Comparison of ENCODE assay signal across 1 cellular context in genomic region chr7:143287321-143287934, GRCh38.
A peak's percentile ranks its signal among the peaks of the same experiment; 100 is the strongest.
TF ChIP-seq lines count a peak whose summit lies in the region.

No MANE protein-coding gene starts in this region.

TF ChIP-seq in HepG2, 621 proteins besides CTCF, POLR2A, EP300 and RAD21 (continued from another document):
- TF ChIP-seq, protein P1, sequence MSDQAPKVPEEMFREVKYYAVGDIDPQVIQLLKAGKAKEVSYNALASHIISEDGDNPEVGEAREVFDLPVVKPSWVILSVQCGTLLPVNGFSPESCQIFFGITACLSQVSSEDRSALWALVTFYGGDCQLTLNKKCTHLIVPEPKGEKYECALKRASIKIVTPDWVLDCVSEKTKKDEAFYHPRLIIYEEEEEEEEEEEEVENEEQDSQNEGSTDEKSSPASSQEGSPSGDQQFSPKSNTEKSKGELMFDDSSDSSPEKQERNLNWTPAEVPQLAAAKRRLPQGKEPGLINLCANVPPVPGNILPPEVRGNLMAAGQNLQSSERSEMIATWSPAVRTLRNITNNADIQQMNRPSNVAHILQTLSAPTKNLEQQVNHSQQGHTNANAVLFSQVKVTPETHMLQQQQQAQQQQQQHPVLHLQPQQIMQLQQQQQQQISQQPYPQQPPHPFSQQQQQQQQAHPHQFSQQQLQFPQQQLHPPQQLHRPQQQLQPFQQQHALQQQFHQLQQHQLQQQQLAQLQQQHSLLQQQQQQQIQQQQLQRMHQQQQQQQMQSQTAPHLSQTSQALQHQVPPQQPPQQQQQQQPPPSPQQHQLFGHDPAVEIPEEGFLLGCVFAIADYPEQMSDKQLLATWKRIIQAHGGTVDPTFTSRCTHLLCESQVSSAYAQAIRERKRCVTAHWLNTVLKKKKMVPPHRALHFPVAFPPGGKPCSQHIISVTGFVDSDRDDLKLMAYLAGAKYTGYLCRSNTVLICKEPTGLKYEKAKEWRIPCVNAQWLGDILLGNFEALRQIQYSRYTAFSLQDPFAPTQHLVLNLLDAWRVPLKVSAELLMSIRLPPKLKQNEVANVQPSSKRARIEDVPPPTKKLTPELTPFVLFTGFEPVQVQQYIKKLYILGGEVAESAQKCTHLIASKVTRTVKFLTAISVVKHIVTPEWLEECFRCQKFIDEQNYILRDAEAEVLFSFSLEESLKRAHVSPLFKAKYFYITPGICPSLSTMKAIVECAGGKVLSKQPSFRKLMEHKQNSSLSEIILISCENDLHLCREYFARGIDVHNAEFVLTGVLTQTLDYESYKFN (CRISPR knock-in tag; conservative IDR thresholded peaks at IDR 0.05) = no peak
- TF ChIP-seq MEIS2 (CRISPR knock-in tag; IDR thresholded peaks at IDR 0.05) (0 out of 2 replicates have a peak, but pooled peaks have one; percentile 26), ZNF775 (CRISPR knock-in tag; IDR thresholded peaks at IDR 0.05; ENCODE audit: borderline replicate concordance) (no peak), KLF12 (CRISPR knock-in tag; IDR thresholded peaks at IDR 0.05; ENCODE audit: borderline replicate concordance) (0 out of 2 replicates have a peak, but pooled peaks have one; percentile 15), JUND (CRISPR knock-in tag; IDR thresholded peaks at IDR 0.05) (no peak), RBAK (CRISPR knock-in tag; IDR thresholded peaks at IDR 0.05) (no peak), ZBTB42 (CRISPR knock-in tag; IDR thresholded peaks at IDR 0.05) (no peak), SMAD1 (CRISPR knock-in tag; IDR thresholded peaks at IDR 0.05; ENCODE audit: borderline replicate concordance, low read depth) (no peak), ZNF3 (CRISPR knock-in tag; IDR thresholded peaks at IDR 0.05) (no peak), NFYB (CRISPR knock-in tag; IDR thresholded peaks at IDR 0.05) (no peak), MEIS1 (CRISPR knock-in tag; IDR thresholded peaks at IDR 0.05; ENCODE audit: borderline replicate concordance) (no peak), ZNF605 (CRISPR knock-in tag; IDR thresholded peaks at IDR 0.05) (no peak), ZNF256 (CRISPR knock-in tag; conservative IDR thresholded peaks at IDR 0.05) (0 out of 2 replicates have a peak, but pooled peaks have one; percentile 10), FOXC1 (CRISPR knock-in tag; IDR thresholded peaks at IDR 0.05; ENCODE audit: borderline replicate concordance) (no peak), MYC (CRISPR knock-in tag; IDR thresholded peaks at IDR 0.05; ENCODE audit: borderline replicate concordance) (no peak), ZNF597 (CRISPR knock-in tag; IDR thresholded peaks at IDR 0.05) (no peak), ZNF547 (CRISPR knock-in tag; IDR thresholded peaks at IDR 0.05) (no peak), EEA1 (CRISPR knock-in tag; IDR thresholded peaks at IDR 0.05; ENCODE audit: borderline replicate concordance) (no peak), ZNF580 (CRISPR knock-in tag; IDR thresholded peaks at IDR 0.05; ENCODE audit: borderline replicate concordance, low read depth) (no peak), FUBP1 (CRISPR knock-in tag; IDR thresholded peaks at IDR 0.05; ENCODE audit: borderline replicate concordance) (no peak)
- TF ChIP-seq, protein P2, sequence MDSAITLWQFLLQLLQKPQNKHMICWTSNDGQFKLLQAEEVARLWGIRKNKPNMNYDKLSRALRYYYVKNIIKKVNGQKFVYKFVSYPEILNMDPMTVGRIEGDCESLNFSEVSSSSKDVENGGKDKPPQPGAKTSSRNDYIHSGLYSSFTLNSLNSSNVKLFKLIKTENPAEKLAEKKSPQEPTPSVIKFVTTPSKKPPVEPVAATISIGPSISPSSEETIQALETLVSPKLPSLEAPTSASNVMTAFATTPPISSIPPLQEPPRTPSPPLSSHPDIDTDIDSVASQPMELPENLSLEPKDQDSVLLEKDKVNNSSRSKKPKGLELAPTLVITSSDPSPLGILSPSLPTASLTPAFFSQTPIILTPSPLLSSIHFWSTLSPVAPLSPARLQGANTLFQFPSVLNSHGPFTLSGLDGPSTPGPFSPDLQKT (CRISPR knock-in tag; IDR thresholded peaks at IDR 0.05; ENCODE audit: borderline replicate concordance) = no peak
